In the genomic region with DNA sequence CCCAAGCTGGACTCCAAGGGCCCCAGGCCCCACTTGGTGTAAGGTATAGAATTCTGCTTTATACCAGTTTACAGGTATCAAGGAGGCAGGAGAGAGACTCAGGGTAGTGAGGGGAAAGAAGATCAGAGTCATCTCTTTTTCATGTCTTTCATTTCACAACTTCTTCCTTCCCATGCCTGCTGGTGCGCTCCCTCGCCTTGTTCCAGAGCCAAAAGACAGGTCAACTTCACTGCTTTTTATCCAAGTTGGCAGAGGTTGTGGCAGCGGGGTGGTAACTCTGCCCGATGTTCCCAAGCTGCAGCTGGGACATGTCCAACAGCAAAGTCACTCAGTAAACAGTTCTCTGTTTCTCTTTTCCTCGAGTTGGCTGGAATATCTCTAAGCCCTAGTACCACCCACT, we compare ENCODE assay signal across 11 cellular contexts.
A peak's percentile ranks its signal among the peaks of the same experiment; 100 is the strongest.
DNase-seq lines count a peak whose midpoint lies in the region; ATAC-seq and TF ChIP-seq lines count a peak whose summit lies in the region.
"Had no signal": no experiment of that assay in that cellular context is flagged by ENCODE, and none has a peak within 500 bp of the region (broad histone marks: within the 10 kb centered on the region; RNA-seq: fewer than 3 reads in every experiment).

No MANE protein-coding gene starts in this region.

- H3K36me3 Mint-ChIP-seq in endothelial cell (ENCODE audit: low read depth, unreplicated experiment): no peaks in the 10 kb centered on the region
- no peaks in the 10 kb centered on the region for H3K36me3 Mint-ChIP-seq in CD4-positive, alpha-beta T cell (ENCODE audit: low read depth)
- H3K36me3 Mint-ChIP-seq: activated naive CD8-positive, alpha-beta T cell treated with anti-CD3 and anti-CD28 coated beads for 36 hours; naive B cell had no signal

- POLR2A ChIA-PET in CD4-positive, alpha-beta T cell (lab: Charles Lee): no interaction called here

- H3K27me3 Mint-ChIP-seq in endothelial cell (ENCODE audit: unreplicated experiment): no peaks in the 10 kb centered on the region
- no peaks in the 10 kb centered on the region for H3K27me3 Mint-ChIP-seq in CD4-positive, alpha-beta T cell
- H3K27me3 Mint-ChIP-seq: naive B cell had no signal

- H3K9me3 ChIP-seq in upper lobe of right lung: no peaks in the 10 kb centered on the region
- no peaks in the 10 kb centered on the region for H3K9me3 ChIP-seq in CD4-positive, alpha-beta T cell (ENCODE audit: control insufficient read depth, low read length)

- no peaks in the 10 kb centered on the region for H3K4me1 Mint-ChIP-seq in endothelial cell (ENCODE audit: unreplicated experiment)
- H3K4me1 Mint-ChIP-seq in CD4-positive, alpha-beta T cell (ENCODE audit: low read depth): no peaks in the 10 kb centered on the region
- H3K4me1 Mint-ChIP-seq: activated naive CD8-positive, alpha-beta T cell treated with anti-CD3 and anti-CD28 coated beads for 36 hours had no signal

- intact Hi-C loops in upper lobe of right lung (cut with DNase I): no loop called here
- intact Hi-C loops in CD4-positive, alpha-beta T cell (cut with DNase I, micrococcal nuclease): no loop called here

- no peak overlapping the region for H3K27ac Mint-ChIP-seq in endothelial cell (ENCODE audit: unreplicated experiment)
- no peak overlapping the region for H3K27ac Mint-ChIP-seq in CD4-positive, alpha-beta T cell
- H3K27ac Mint-ChIP-seq: activated naive CD8-positive, alpha-beta T cell treated with anti-CD3 and anti-CD28 coated beads for 36 hours had no signal

- peaks cover 9% of the 10 kb centered on the region for H3K4me1 ChIP-seq in upper lobe of right lung

- peak overlapping the region; percentile 72 for H3K27ac ChIP-seq in angular gyrus (ENCODE audit: low read depth, low read length)
- H3K27ac ChIP-seq in upper lobe of right lung: no peak overlapping the region
- no peak overlapping the region for H3K27ac ChIP-seq in CD4-positive, alpha-beta T cell (ENCODE audit: low read depth, low read length)

- H3K4me3 Mint-ChIP-seq in endothelial cell (ENCODE audit: unreplicated experiment): no peak overlapping the region
- H3K4me3 Mint-ChIP-seq in CD4-positive, alpha-beta T cell: no peak overlapping the region
- H3K4me3 Mint-ChIP-seq: activated naive CD8-positive, alpha-beta T cell treated with anti-CD3 and anti-CD28 coated beads for 36 hours; naive B cell had no signal

- DNase-seq in fibroblast of the conjunctiva (ENCODE audit: low read depth): peak; percentile 41
- DNase-seq in nucleus accumbens (lab: John Stamatoyannopoulos, UW): peak in 41 of 56 donors; percentile 6 to 71 (median 33)
- DNase-seq in upper lobe of right lung: no peak
- DNase-seq in RPMI8226: no peak
- DNase-seq in endothelial cell (ENCODE audit: low spot score): no peak
- no peak for DNase-seq in CD4-positive, alpha-beta T cell
- DNase-seq: activated naive CD8-positive, alpha-beta T cell treated with anti-CD3 and anti-CD28 coated beads for 36 hours; naive B cell; NCI-H1694 treated with DMSO at 0.1 percent for 48 hours had no signal

- CTCF ChIA-PET in CD4-positive, alpha-beta T cell (lab: Charles Lee): no interaction called here

- TF ChIP-seq CTCF in upper lobe of right lung (IDR thresholded peaks at IDR 0.05) (no peak), endothelial cell (IDR thresholded peaks at IDR 0.05; ENCODE audit: unreplicated experiment) (no peak)
- TF ChIP-seq CTCF in CD4-positive, alpha-beta T cell (IDR thresholded peaks at IDR 0.05): no peak

- no peaks in the 10 kb centered on the region for H3K27me3 ChIP-seq in upper lobe of right lung
- no peaks in the 10 kb centered on the region for H3K27me3 ChIP-seq in CD4-positive, alpha-beta T cell (ENCODE audit: control insufficient read depth, insufficient read depth, low read length)

- H3K9me3 Mint-ChIP-seq in endothelial cell (ENCODE audit: unreplicated experiment): no peaks in the 10 kb centered on the region
- no peaks in the 10 kb centered on the region for H3K9me3 Mint-ChIP-seq in CD4-positive, alpha-beta T cell
- H3K9me3 Mint-ChIP-seq: activated naive CD8-positive, alpha-beta T cell treated with anti-CD3 and anti-CD28 coated beads for 36 hours; naive B cell had no signal

- peak; percentile 35 for ATAC-seq in upper lobe of right lung
- no peak for ATAC-seq in HG02884 (IDR thresholded peaks at IDR 0.05; ENCODE audit: unreplicated experiment)
- no peak for ATAC-seq in CD4-positive, alpha-beta T cell (ENCODE audit: poor library complexity)

- H3K4me3 ChIP-seq in upper lobe of right lung: no peak overlapping the region

- H3K36me3 ChIP-seq in upper lobe of right lung: no peaks in the 10 kb centered on the region

Comparison
In these comparisons a context has a peak if more than half of its experiments do, and no peak if none do; other contexts are left out.
1. DNase-seq: peak in fibroblast of the conjunctiva (single experiment) and nucleus accumbens (41 of 56); none in upper lobe of right lung (single experiment), RPMI8226 (single experiment), endothelial cell (single experiment) and CD4-positive, alpha-beta T cell (0 of 10).